Comparison of ENCODE assay signal across 15 cellular contexts in genomic region chr14:90641111-90642010, GRCh38.
DNase-seq lines count a peak whose midpoint lies in the region; ATAC-seq and TF ChIP-seq lines count a peak whose summit lies in the region.
"Had no signal": no experiment of that assay in that cellular context is flagged by ENCODE, and none has a peak within 500 bp of the region (broad histone marks: within the 10 kb centered on the region; RNA-seq: fewer than 3 reads in every experiment).

No MANE protein-coding gene starts in this region.

- H4K5ac ChIP-seq in H9 (ENCODE audit: insufficient read length, low read depth, low read length) = peak overlapping the region; percentile 56

- no peaks in the 10 kb centered on the region for H3K27me3 Mint-ChIP-seq in H9 (ENCODE audit: low read depth)
- H3K27me3 Mint-ChIP-seq: T-helper 17 cell had no signal

- H3K4me3 ChIP-seq in coronary artery (peak overlapping the region; percentile 35), iPS-18a (ENCODE audit: low read length) (peak overlapping the region; percentile 48), upper lobe of right lung (no peak overlapping the region)
- H3K4me3 ChIP-seq: body of pancreas, vagina had no signal

- H3K23ac ChIP-seq in H9 (ENCODE audit: insufficient read length, low read depth, low read length) = no peak overlapping the region

- no peak overlapping the region for H2AFZ ChIP-seq in H9 (ENCODE audit: low read length)

- peak overlapping the region; percentile 77 for H4K91ac ChIP-seq in H9 (ENCODE audit: insufficient read length, low read depth, low read length)

- peak overlapping the region; percentile 54 for H2BK120ac ChIP-seq in H9 (ENCODE audit: low read depth, low read length, poor library complexity, severe bottlenecking)

- intact Hi-C loops in upper lobe of right lung (cut with DNase I) = no loop called here

- H3K4me2 ChIP-seq in H9 (ENCODE audit: insufficient read depth, insufficient read length, low read length) = peak overlapping the region; percentile 52

- H4K8ac ChIP-seq in H9 (replicated peaks; ENCODE audit: insufficient read length, low read depth, low read length) = no peak overlapping the region

- H3K36me3 ChIP-seq in iPS-18a (ENCODE audit: control insufficient read depth, low read depth, low read length) (no peaks in the 10 kb centered on the region), upper lobe of right lung (no peaks in the 10 kb centered on the region)

- DNase-seq in H9 (no peak), coronary artery (ENCODE audit: low spot score) (no peak), retina (peak; percentile 28), upper lobe of right lung (no peak), G401 (ENCODE audit: low spot score) (no peak), erythroblast (lab: John Stamatoyannopoulos, UW) (no peak)
- DNase-seq in central memory CD4-positive, alpha-beta T cell = no peak
- DNase-seq: activated CD4-positive, alpha-beta T cell treated with anti-CD3 and anti-CD28 coated beads, Interleukin-2, amount 50 U/mL, for 1 hour; body of pancreas; NCI-H2171 treated with DMSO at 0.1 percent for 48 hours; OCI-M1; T-helper 17 cell had no signal

- WGBS in H9 (ENCODE audit: extremely low coverage, insufficient read length, low lambda C conversion rate) = no CpG with 5 or more reads among the region's 8 CpGs

- no peaks in the 10 kb centered on the region for H3K79me1 ChIP-seq in H9 (ENCODE audit: insufficient read depth, low read depth, low read length, poor library complexity, severe bottlenecking)

- no peak for ATAC-seq in upper lobe of right lung
- ATAC-seq: body of pancreas, T-helper 17 cell had no signal

- H3K9me3 ChIP-seq in H9 (ENCODE audit: control insufficient read depth, low read depth, low read length) = no peaks in the 10 kb centered on the region
- H3K9me3 ChIP-seq in iPS-18a (ENCODE audit: control insufficient read depth, low read depth, low read length) = no peaks in the 10 kb centered on the region
- H3K9me3 ChIP-seq in upper lobe of right lung = no peaks in the 10 kb centered on the region
- H3K9me3 ChIP-seq: body of pancreas, vagina had no signal

- peaks cover 24% of the 10 kb centered on the region for H3K4me1 ChIP-seq in H9 (ENCODE audit: insufficient read depth, low read length)
- H3K4me1 ChIP-seq in iPS-18a (ENCODE audit: control insufficient read depth, low read depth, low read length) = peaks cover 43% of the 10 kb centered on the region
- peaks cover 24% of the 10 kb centered on the region for H3K4me1 ChIP-seq in upper lobe of right lung
- H3K4me1 ChIP-seq: body of pancreas had no signal

- H3K9me3 Mint-ChIP-seq in H9 = no peaks in the 10 kb centered on the region; a peak in 1 of 5 replicates
- H3K9me3 Mint-ChIP-seq: activated T-helper 1 cell treated with anti-CD3 and anti-CD28 coated beads, Interleukin-12 subunit alpha, Interleukin-12 subunit beta, Interleukin-2, Interleukin-4 antibody, amounts not matched to agents 30 ng/mL and 10 ng/mL and 1 ng/mL, durations not matched to agents 14 hours and 24 hours and 36 hours had no signal

- no peak overlapping the region for H3K56ac ChIP-seq in H9 (ENCODE audit: insufficient read length, low read depth, low read length)

- no peak for TF ChIP-seq POLR2A in erythroblast (IDR thresholded peaks at IDR 0.05; ENCODE audit: low read length)

- H3T11ph ChIP-seq in H9 (ENCODE audit: low read length) = no peak overlapping the region

- H3K4me3 Mint-ChIP-seq in H9 = peak overlapping the region; percentile 16 to 62; a peak in 4 of 5 replicates
- H3K4me3 Mint-ChIP-seq: activated T-helper 1 cell treated with anti-CD3 and anti-CD28 coated beads, Interleukin-12 subunit alpha, Interleukin-12 subunit beta, Interleukin-2, Interleukin-4 antibody, amounts not matched to agents 30 ng/mL and 10 ng/mL and 1 ng/mL, durations not matched to agents 14 hours and 24 hours and 36 hours; T-helper 17 cell had no signal

- no peaks in the 10 kb centered on the region for H3K79me2 ChIP-seq in H9 (ENCODE audit: insufficient read depth, low read length)

- H2BK20ac ChIP-seq in H9 (ENCODE audit: low read depth, low read length, poor library complexity, severe bottlenecking) = peak overlapping the region; percentile 65

- peaks cover 0 to 9% (median 0%) of the 10 kb centered on the region in 3 experiments; a peak in 2 of 7 replicates for H3K36me3 Mint-ChIP-seq in H9 (ENCODE audit: insufficient read depth in 1 of 3, low read depth in 3 of 3)

- H4K20me1 ChIP-seq in H9 (ENCODE audit: control insufficient read depth, insufficient read depth, insufficient read length) = no peaks in the 10 kb centered on the region

- peaks cover 61 to 64% of the 10 kb centered on the region in 2 experiments for H3K4me1 Mint-ChIP-seq in H9
- H3K4me1 Mint-ChIP-seq: T-helper 17 cell had no signal

- peak overlapping the region; percentile 60 for H2BK12ac ChIP-seq in H9 (ENCODE audit: insufficient read length, low read depth, low read length)

- no peak overlapping the region for H2BK15ac ChIP-seq in H9 (ENCODE audit: low read depth, low read length)

- no peak overlapping the region for H3K4ac ChIP-seq in H9 (ENCODE audit: low read depth, low read length)

- peak overlapping the region; percentile 77 for H3K18ac ChIP-seq in H9 (ENCODE audit: insufficient read length, low read depth, low read length)

- H3K27ac ChIP-seq in H9 (ENCODE audit: insufficient read length, low read depth, low read length) = peak overlapping the region; percentile 90
- H3K27ac ChIP-seq in coronary artery = peak overlapping the region in 1 of 2 donors; percentile 82
- peak overlapping the region; percentile 97 for H3K27ac ChIP-seq in iPS-18a (ENCODE audit: low read length)
- H3K27ac ChIP-seq in upper lobe of right lung = no peak overlapping the region
- H3K27ac ChIP-seq: vagina had no signal

- peaks cover 3% of the 10 kb centered on the region for H3K23me2 ChIP-seq in H9 (ENCODE audit: insufficient read length, low read depth, low read length, poor library complexity, severe bottlenecking)

- H2AK5ac ChIP-seq in H9 (ENCODE audit: insufficient read length, low read length) = no peak overlapping the region

- peak overlapping the region; percentile 60; the same call in 1 of the 2 replicates for H3K14ac ChIP-seq in H9 (ENCODE audit: insufficient read depth, low read length)

- in situ Hi-C loops in G401 (cut with HindIII; ENCODE audit: low sequenced_read_pairs) = no loop called here

- H3K27me3 ChIP-seq in H9 (ENCODE audit: insufficient read depth, low read length) = no peaks in the 10 kb centered on the region
- H3K27me3 ChIP-seq in iPS-18a (ENCODE audit: control insufficient read depth, insufficient read depth, low read length) = no peaks in the 10 kb centered on the region
- H3K27me3 ChIP-seq in upper lobe of right lung = no peaks in the 10 kb centered on the region
- H3K27me3 ChIP-seq: body of pancreas, vagina had no signal

- TF ChIP-seq CTCF in H9 (conservative IDR thresholded peaks at IDR 0.05) (no peak), coronary artery (IDR thresholded peaks at IDR 0.05) (no peak), upper lobe of right lung (IDR thresholded peaks at IDR 0.05) (no peak)

- H3K9ac ChIP-seq in H9 (ENCODE audit: extremely low read depth, insufficient read length, low read length) (no peak overlapping the region), iPS-18a (ENCODE audit: low read length) (peak overlapping the region; percentile 73)

- peak overlapping the region; percentile 79 for H2BK5ac ChIP-seq in H9 (ENCODE audit: insufficient read length, low read length)

- peak overlapping the region; percentile 89 to 98 (median 98) for H3K27ac Mint-ChIP-seq in H9
- H3K27ac Mint-ChIP-seq: activated T-helper 1 cell treated with anti-CD3 and anti-CD28 coated beads, Interleukin-12 subunit alpha, Interleukin-12 subunit beta, Interleukin-2, Interleukin-4 antibody, amounts not matched to agents 30 ng/mL and 10 ng/mL and 1 ng/mL, durations not matched to agents 14 hours and 24 hours and 36 hours; T-helper 17 cell had no signal
